In genomic region chr17:79931517-79932309, GRCh38 we compare ENCODE assay signal across 10 cellular contexts.
DNase-seq lines count a peak whose midpoint lies in the region; ATAC-seq, FAIRE-seq and TF ChIP-seq lines count a peak whose summit lies in the region.
"Had no signal": no experiment of that assay in that cellular context is flagged by ENCODE, and none has a peak within 500 bp of the region (broad histone marks: within the 10 kb centered on the region; RNA-seq: fewer than 3 reads in every experiment).

No MANE protein-coding gene starts in this region.

- H3K4me1 ChIP-seq in mucosa of descending colon (ENCODE audit: low read depth) = peaks cover 30% of the 10 kb centered on the region
- peaks cover 41% of the 10 kb centered on the region for H3K4me1 ChIP-seq in A673 (ENCODE audit: insufficient read depth, low read length, poor library complexity, severe bottlenecking)
- H3K4me1 ChIP-seq in CD8-positive, alpha-beta memory T cell (ENCODE audit: insufficient read depth, low read length) = peaks cover 24% of the 10 kb centered on the region

- H3K9me3 ChIP-seq in mucosa of descending colon (no peaks in the 10 kb centered on the region), A673 (ENCODE audit: low read depth, low read length, poor library complexity, severe bottlenecking) (no peaks in the 10 kb centered on the region)
- no peaks in the 10 kb centered on the region for H3K9me3 ChIP-seq in CD8-positive, alpha-beta memory T cell (ENCODE audit: low read length)
- H3K9me3 ChIP-seq: body of pancreas had no signal

- intact Hi-C loops in Calu3 (cut with micrococcal nuclease; ENCODE audit: unreplicated experiment) (loop anchor here (5.0 kb wide), 1 partner anchor 56 kb away; no protein-coding TSS in a partner anchor), mucosa of descending colon (cut with DNase I, micrococcal nuclease) (no loop called here), A673 (cut with micrococcal nuclease; ENCODE audit: unreplicated experiment) (no loop called here)

- H3K36me3 ChIP-seq in bronchial epithelial cell (ENCODE audit: control insufficient read depth, insufficient read depth, low read length) (no peaks in the 10 kb centered on the region), mucosa of descending colon (ENCODE audit: low read depth) (no peaks in the 10 kb centered on the region), A673 (ENCODE audit: insufficient read depth, low read length, poor library complexity, severe bottlenecking) (no peaks in the 10 kb centered on the region)
- no peaks in the 10 kb centered on the region for H3K36me3 ChIP-seq in CD8-positive, alpha-beta memory T cell (ENCODE audit: insufficient read depth, low read length)

- POLR2A ChIA-PET in A673 (lab: Charles Lee; ENCODE audit: low non-redundant PET) = no interaction called here
- POLR2A ChIA-PET in CD8-positive, alpha-beta memory T cell (lab: Charles Lee) = no interaction called here

- no peak overlapping the region for H3K27ac ChIP-seq in A673 (ENCODE audit: low read depth, low read length, poor library complexity, severe bottlenecking)
- no peak overlapping the region for H3K27ac ChIP-seq in CD8-positive, alpha-beta memory T cell (ENCODE audit: low read depth, low read length)
- H3K27ac ChIP-seq: body of pancreas had no signal

- H3K27me3 Mint-ChIP-seq in Calu3 (ENCODE audit: unreplicated experiment) = peaks cover 13% of the 10 kb centered on the region
- peaks cover 11 to 62% of the 10 kb centered on the region in 2 donors for H3K27me3 Mint-ChIP-seq in CD8-positive, alpha-beta memory T cell

- no TSS peak for BruUV-seq in Calu3 (replicated peaks; lab: Mats Ljungman, UMichigan)
- BruUV-seq in A673 (replicated peaks; lab: Mats Ljungman, UMichigan) = no TSS peak

- peak overlapping the region; percentile 66 for H3K27ac Mint-ChIP-seq in Calu3 (ENCODE audit: unreplicated experiment)
- H3K27ac Mint-ChIP-seq in CD8-positive, alpha-beta memory T cell = peak overlapping the region in 1 of 8 donors; percentile 7

- DNase-seq in Calu3 (no peak), bronchial epithelial cell (ENCODE audit: low read depth) (peak; percentile 35), mucosa of descending colon (peak in 2 of 3 donors; percentile 70 to 73), A673 (ENCODE audit: low spot score) (no peak), urothelium cell line (ENCODE audit: low spot score) (no peak)
- no peak for DNase-seq in effector CD4-positive, alpha-beta T cell
- DNase-seq in CD8-positive, alpha-beta memory T cell = no peak
- DNase-seq: body of pancreas, foreskin melanocyte had no signal

- peaks cover 29% of the 10 kb centered on the region for H3K36me3 Mint-ChIP-seq in Calu3 (ENCODE audit: insufficient read depth, unreplicated experiment)
- no peaks in the 10 kb centered on the region for H3K36me3 Mint-ChIP-seq in CD8-positive, alpha-beta memory T cell

- CTCF ChIA-PET in Calu3 (lab: Charles Lee) (no interaction called here), A673 (lab: Charles Lee) (no interaction called here)
- CTCF ChIA-PET in CD8-positive, alpha-beta memory T cell (lab: Charles Lee) = no interaction called here

- H3K4me3 ChIP-seq in bronchial epithelial cell (ENCODE audit: low read depth, low read length) (no peak overlapping the region), mucosa of descending colon (no peak overlapping the region), A673 (ENCODE audit: low read depth, low read length, poor library complexity, severe bottlenecking) (no peak overlapping the region)
- H3K4me3 ChIP-seq in CD8-positive, alpha-beta memory T cell (ENCODE audit: low read length) = no peak overlapping the region
- H3K4me3 ChIP-seq: body of pancreas had no signal

- H3K9me3 Mint-ChIP-seq in Calu3 (ENCODE audit: low read depth, unreplicated experiment) = no peaks in the 10 kb centered on the region
- no peaks in the 10 kb centered on the region for H3K9me3 Mint-ChIP-seq in CD8-positive, alpha-beta memory T cell

- FAIRE-seq in bronchial epithelial cell (lab: Jason Lieb, UNC) (no peak), urothelium cell line (lab: Jason Lieb, UNC) (no peak)

- peaks cover 22% of the 10 kb centered on the region for H3K27me3 ChIP-seq in bronchial epithelial cell (ENCODE audit: control insufficient read depth, insufficient read depth, low read length)
- H3K27me3 ChIP-seq in A673 (replicated peaks; ENCODE audit: insufficient read depth, low read depth, low read length, poor library complexity) = no peaks in the 10 kb centered on the region
- peaks cover 27% of the 10 kb centered on the region for H3K27me3 ChIP-seq in CD8-positive, alpha-beta memory T cell (ENCODE audit: insufficient read depth, low read length, poor library complexity, severe bottlenecking)

- H3K4me3 Mint-ChIP-seq in Calu3 (ENCODE audit: low read depth, unreplicated experiment) = no peak overlapping the region
- H3K4me3 Mint-ChIP-seq in CD8-positive, alpha-beta memory T cell = no peak overlapping the region

- TF ChIP-seq CTCF in Calu3 (IDR thresholded peaks at IDR 0.05; ENCODE audit: unreplicated experiment) = no peak
- TF ChIP-seq CTCF in bronchial epithelial cell (IDR thresholded peaks at IDR 0.05; ENCODE audit: insufficient read depth, low read length, severe bottlenecking) = no peak
- no peak for TF ChIP-seq CTCF in mucosa of descending colon (IDR thresholded peaks at IDR 0.05)
- no peak for TF ChIP-seq CTCF in A673 (conservative IDR thresholded peaks at IDR 0.05; ENCODE audit: low read depth, low read length)

- H3K4me1 Mint-ChIP-seq in Calu3 (ENCODE audit: low read depth, unreplicated experiment) = peaks cover 30% of the 10 kb centered on the region
- peaks cover 17 to 40% (median 35%) of the 10 kb centered on the region in 3 donors for H3K4me1 Mint-ChIP-seq in CD8-positive, alpha-beta memory T cell

- peak; percentile 42 for ATAC-seq in HG02610 (IDR thresholded peaks at IDR 0.05; ENCODE audit: unreplicated experiment)
- ATAC-seq in mucosa of descending colon = peak; percentile 60
- ATAC-seq: body of pancreas had no signal

Comparison
In these comparisons a context has a peak if more than half of its experiments do, and no peak if none do; other contexts are left out.
1. DNase-seq: peak in bronchial epithelial cell (single experiment) and mucosa of descending colon (2 of 3); none in Calu3 (single experiment), effector CD4-positive, alpha-beta T cell (single experiment), A673 (single experiment), CD8-positive, alpha-beta memory T cell (0 of 5) and urothelium cell line (single experiment).